Comparison of ENCODE assay signal across 11 cellular contexts in the genomic region with DNA sequence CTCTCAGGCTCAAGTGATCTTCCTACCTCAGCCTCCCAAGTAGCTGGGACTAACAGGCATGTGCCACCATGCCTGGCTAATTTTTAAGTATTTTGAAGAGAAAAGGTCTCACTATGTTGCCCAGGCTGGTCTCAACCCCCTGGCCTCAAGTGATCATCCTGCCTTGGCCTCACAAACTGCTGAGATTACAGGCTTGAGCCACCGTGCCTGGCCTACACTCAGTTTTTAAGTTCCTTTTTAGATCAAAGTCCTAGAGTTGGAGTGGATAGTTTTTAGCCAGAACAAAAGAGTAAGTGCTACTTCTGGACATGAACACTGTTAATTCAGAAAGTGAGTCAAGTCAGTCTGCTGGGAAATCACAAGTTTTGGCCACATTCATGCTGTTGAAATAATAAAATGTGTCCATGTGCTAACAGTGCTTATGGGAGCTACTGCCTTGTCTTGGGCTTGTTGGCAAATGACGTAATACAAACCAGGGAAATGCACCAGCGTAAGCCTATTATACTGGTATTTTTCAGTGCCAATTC.
DNase-seq lines count a peak whose midpoint lies in the region; ATAC-seq, FAIRE-seq and TF ChIP-seq lines count a peak whose summit lies in the region.
"Had no signal": no experiment of that assay in that cellular context is flagged by ENCODE, and none has a peak within 500 bp of the region (broad histone marks: within the 10 kb centered on the region; RNA-seq: fewer than 3 reads in every experiment).

No MANE protein-coding gene starts in this region.

- no peaks in the 10 kb centered on the region for H3K9me3 ChIP-seq in HUES48 (ENCODE audit: control insufficient read depth, insufficient read depth, low read length)
- no peaks in the 10 kb centered on the region for H3K9me3 ChIP-seq in HepG2 (ENCODE audit: low read length)
- H3K9me3 ChIP-seq in thoracic aorta, result no peaks in the 10 kb centered on the region

- CTCF ChIA-PET in HepG2 (lab: Yijun Ruan, JAX; ENCODE audit: low intra/inter-chr PET ratio, low total read pairs), result no interaction called here

- intact Hi-C loops in HepG2 (cut with micrococcal nuclease; ENCODE audit: unreplicated experiment), result no loop called here

- H3K4me2 ChIP-seq in HepG2 (ENCODE audit: low read depth, low read length), result peak overlapping the region; percentile 37

- H3K27ac ChIP-seq in HUES48 (ENCODE audit: low read depth, low read length) (peak overlapping the region; percentile 13), HepG2 (ENCODE audit: extremely low read length, insufficient read depth, low read length) (peak overlapping the region; percentile 40), thoracic aorta (peak overlapping the region; percentile 87 to 95)

- H3K4me3 ChIP-seq in HUES48 (ENCODE audit: low read depth, low read length), result no peak overlapping the region
- no peak overlapping the region for H3K4me3 ChIP-seq in cardiac fibroblast (replicated peaks in 1 of 2; ENCODE audit: low read depth in 2 of 2, low read length in 2 of 2)
- H3K4me3 ChIP-seq in HepG2 (replicated peaks in 1 of 3; ENCODE audit: insufficient read depth in 1 of 3, low read depth in 2 of 3, low read length in 3 of 3), result no peak overlapping the region; a peak in 1 of 6 replicates
- H3K4me3 ChIP-seq in thoracic aorta, result no peak overlapping the region

- H3K27me3 ChIP-seq in HUES48 (ENCODE audit: control insufficient read depth, insufficient read depth, low read length) (no peaks in the 10 kb centered on the region), HepG2 (ENCODE audit: control insufficient read depth in 1 of 2, insufficient read depth in 2 of 2, low read length in 2 of 2) (no peaks in the 10 kb centered on the region), thoracic aorta (replicated peaks; ENCODE audit: insufficient read depth) (no peaks in the 10 kb centered on the region)

- 70% methylated on average over 3 of the region's 3 CpGs for WGBS in HepG2 (ENCODE audit: low lambda C conversion rate)

- in situ Hi-C loops in HepG2 (cut with HindIII; ENCODE audit: extremely low pct_ligation_motif_present, low pct_unique_long_range_greater_than_20kb), result no loop called here

- no TSS peak for BruUV-seq in HepG2 (replicated peaks; lab: Mats Ljungman, UMichigan)

- no peak overlapping the region for H3K9ac ChIP-seq in HUES48 (ENCODE audit: low read depth, low read length)
- H3K9ac ChIP-seq in HepG2 (ENCODE audit: insufficient read depth, low read depth, low read length), result peak overlapping the region; percentile 47; the same call in 1 of the 2 replicates

- TF ChIP-seq POLR2A in HepG2 (IDR thresholded peaks at IDR 0.05; ENCODE audit: insufficient read depth in 1 of 2, low read depth in 2 of 2, low read length in 2 of 2), result no peak

- peaks cover 5% of the 10 kb centered on the region for H3K36me3 ChIP-seq in HUES48 (ENCODE audit: control insufficient read depth, insufficient read depth, low read length)
- H3K36me3 ChIP-seq in HepG2 (replicated peaks in 1 of 2; ENCODE audit: control insufficient read depth in 1 of 2, insufficient read depth in 2 of 2, low read length in 2 of 2), result no peaks in the 10 kb centered on the region
- no peaks in the 10 kb centered on the region for H3K36me3 ChIP-seq in thoracic aorta

- H2AFZ ChIP-seq in HepG2 (ENCODE audit: low read length), result peak overlapping the region; percentile 73

- no peaks in the 10 kb centered on the region for H4K20me1 ChIP-seq in HepG2 (ENCODE audit: insufficient read depth, low read length)

- no peak for TF ChIP-seq EP300 in HepG2 (IDR thresholded peaks at IDR 0.05; ENCODE audit: low read depth in 2 of 2, low read length in 2 of 2)
- TF ChIP-seq EP300 in HepG2 (CRISPR knock-in tag; IDR thresholded peaks at IDR 0.05; ENCODE audit: borderline replicate concordance), result no peak

- peaks cover 40% of the 10 kb centered on the region for H3K79me2 ChIP-seq in HepG2 (ENCODE audit: insufficient read depth, low read length)

- DNase-seq in cardiac fibroblast (ENCODE audit: low read depth in 2 of 2) (peak; percentile 93 to 94), HepG2 (ENCODE audit: low spot score) (no peak), thoracic aorta (ENCODE audit: low spot score) (no peak), NCI-H748 (lab: John Stamatoyannopoulos, UW; ENCODE audit: unreplicated experiment) (no peak)
- no peak for DNase-seq in activated CD4-positive, CD25-positive, alpha-beta regulatory T cell treated with anti-CD3 and anti-CD28 coated beads, Interleukin-2, amount 50 U/mL, for 72 hours
- DNase-seq: activated CD4-positive, alpha-beta T cell treated with anti-CD3 and anti-CD28 coated beads for 1 hour; NCI-H2107 had no signal

- no peak for TF ChIP-seq RAD21 in HepG2 (CRISPR knock-in tag; IDR thresholded peaks at IDR 0.05)

- TF ChIP-seq CTCF in cardiac fibroblast (IDR thresholded peaks at IDR 0.05; ENCODE audit: low read depth, low read length), result no peak
- no peak for TF ChIP-seq CTCF in HepG2 (CRISPR knock-in tag; IDR thresholded peaks at IDR 0.05)
- no peak for TF ChIP-seq CTCF in thoracic aorta (IDR thresholded peaks at IDR 0.05)

- FAIRE-seq in HepG2 (lab: Jason Lieb, UNC), result no peak
- FAIRE-seq: urothelium cell line had no signal

- POLR2A ChIA-PET in HepG2 (lab: Yijun Ruan, JAX), result interaction anchor here (1.4 kb wide), 1 partner anchor 23 kb away, joined by 4 read pairs; no protein-coding TSS in a partner anchor

- H3K4me1 ChIP-seq in HUES48 (ENCODE audit: control insufficient read depth, insufficient read depth, low read length), result peaks cover 40% of the 10 kb centered on the region
- peaks cover 64% of the 10 kb centered on the region for H3K4me1 ChIP-seq in HepG2 (ENCODE audit: insufficient read depth, low read length)
- peaks cover 40 to 67% of the 10 kb centered on the region in 2 donors for H3K4me1 ChIP-seq in thoracic aorta (ENCODE audit: control insufficient read depth in 1 of 2, low read depth in 2 of 2)

- no peak for ATAC-seq in HepG2
- ATAC-seq in thoracic aorta (ENCODE audit: insufficient number of reproducible peaks, low FRiP score, low read depth), result peak; percentile 80
- ATAC-seq in HG03457 (IDR thresholded peaks at IDR 0.05; ENCODE audit: unreplicated experiment), result no peak
- no peak for ATAC-seq in HG02938 (IDR thresholded peaks at IDR 0.05; ENCODE audit: unreplicated experiment)

TF ChIP-seq in HepG2, 621 proteins besides CTCF, POLR2A, EP300 and RAD21 (continues in another document):
- TF ChIP-seq REXO4 (CRISPR knock-in tag; IDR thresholded peaks at IDR 0.05; ENCODE audit: borderline replicate concordance), result no peak
- no peak for TF ChIP-seq MXI1 (IDR thresholded peaks at IDR 0.05; ENCODE audit: borderline replicate concordance, low read depth, low read length)
- no peak for TF ChIP-seq GLI4 (CRISPR knock-in tag; IDR thresholded peaks at IDR 0.05; ENCODE audit: borderline replicate concordance)
- TF ChIP-seq ZNF629 (CRISPR knock-in tag; conservative IDR thresholded peaks at IDR 0.05), result 0 out of 2 replicates have a peak, but pooled peaks have one; percentile 7
- TF ChIP-seq ZNF788 (CRISPR knock-in tag; IDR thresholded peaks at IDR 0.05; ENCODE audit: borderline replicate concordance), result no peak
- TF ChIP-seq CAMTA2 (CRISPR knock-in tag; IDR thresholded peaks at IDR 0.05; ENCODE audit: borderline replicate concordance), result no peak
- TF ChIP-seq, protein P1, sequence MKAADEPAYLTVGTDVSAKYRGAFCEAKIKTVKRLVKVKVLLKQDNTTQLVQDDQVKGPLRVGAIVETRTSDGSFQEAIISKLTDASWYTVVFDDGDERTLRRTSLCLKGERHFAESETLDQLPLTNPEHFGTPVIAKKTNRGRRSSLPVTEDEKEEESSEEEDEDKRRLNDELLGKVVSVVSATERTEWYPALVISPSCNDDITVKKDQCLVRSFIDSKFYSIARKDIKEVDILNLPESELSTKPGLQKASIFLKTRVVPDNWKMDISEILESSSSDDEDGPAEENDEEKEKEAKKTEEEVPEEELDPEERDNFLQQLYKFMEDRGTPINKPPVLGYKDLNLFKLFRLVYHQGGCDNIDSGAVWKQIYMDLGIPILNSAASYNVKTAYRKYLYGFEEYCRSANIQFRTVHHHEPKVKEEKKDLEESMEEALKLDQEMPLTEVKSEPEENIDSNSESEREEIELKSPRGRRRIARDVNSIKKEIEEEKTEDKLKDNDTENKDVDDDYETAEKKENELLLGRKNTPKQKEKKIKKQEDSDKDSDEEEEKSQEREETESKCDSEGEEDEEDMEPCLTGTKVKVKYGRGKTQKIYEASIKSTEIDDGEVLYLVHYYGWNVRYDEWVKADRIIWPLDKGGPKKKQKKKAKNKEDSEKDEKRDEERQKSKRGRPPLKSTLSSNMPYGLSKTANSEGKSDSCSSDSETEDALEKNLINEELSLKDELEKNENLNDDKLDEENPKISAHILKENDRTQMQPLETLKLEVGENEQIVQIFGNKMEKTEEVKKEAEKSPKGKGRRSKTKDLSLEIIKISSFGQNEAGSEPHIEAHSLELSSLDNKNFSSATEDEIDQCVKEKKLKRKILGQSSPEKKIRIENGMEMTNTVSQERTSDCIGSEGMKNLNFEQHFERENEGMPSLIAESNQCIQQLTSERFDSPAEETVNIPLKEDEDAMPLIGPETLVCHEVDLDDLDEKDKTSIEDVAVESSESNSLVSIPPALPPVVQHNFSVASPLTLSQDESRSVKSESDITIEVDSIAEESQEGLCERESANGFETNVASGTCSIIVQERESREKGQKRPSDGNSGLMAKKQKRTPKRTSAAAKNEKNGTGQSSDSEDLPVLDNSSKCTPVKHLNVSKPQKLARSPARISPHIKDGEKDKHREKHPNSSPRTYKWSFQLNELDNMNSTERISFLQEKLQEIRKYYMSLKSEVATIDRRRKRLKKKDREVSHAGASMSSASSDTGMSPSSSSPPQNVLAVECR (CRISPR knock-in tag; IDR thresholded peaks at IDR 0.05; ENCODE audit: borderline replicate concordance), result no peak
- TF ChIP-seq GATAD1 (CRISPR knock-in tag; IDR thresholded peaks at IDR 0.05), result no peak
- TF ChIP-seq ZNF264 (CRISPR knock-in tag; IDR thresholded peaks at IDR 0.05), result no peak
- TF ChIP-seq RFX1 (IDR thresholded peaks at IDR 0.05), result no peak
- TF ChIP-seq ZMYM3 (CRISPR knock-in tag; IDR thresholded peaks at IDR 0.05), result peak; percentile 69
- peak; percentile 90 for TF ChIP-seq ZNF121 (CRISPR knock-in tag; IDR thresholded peaks at IDR 0.05)
- TF ChIP-seq, protein P2, sequence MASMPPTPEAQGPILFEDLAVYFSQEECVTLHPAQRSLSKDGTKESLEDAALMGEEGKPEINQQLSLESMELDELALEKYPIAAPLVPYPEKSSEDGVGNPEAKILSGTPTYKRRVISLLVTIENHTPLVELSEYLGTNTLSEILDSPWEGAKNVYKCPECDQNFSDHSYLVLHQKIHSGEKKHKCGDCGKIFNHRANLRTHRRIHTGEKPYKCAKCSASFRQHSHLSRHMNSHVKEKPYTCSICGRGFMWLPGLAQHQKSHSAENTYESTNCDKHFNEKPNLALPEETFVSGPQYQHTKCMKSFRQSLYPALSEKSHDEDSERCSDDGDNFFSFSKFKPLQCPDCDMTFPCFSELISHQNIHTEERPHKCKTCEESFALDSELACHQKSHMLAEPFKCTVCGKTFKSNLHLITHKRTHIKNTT (CRISPR knock-in tag; IDR thresholded peaks at IDR 0.05), result no peak
- peak; percentile 37; the same call in 1 of the 2 replicates for TF ChIP-seq CEBPG (CRISPR knock-in tag; IDR thresholded peaks at IDR 0.05)
- TF ChIP-seq FIP1L1 (IDR thresholded peaks at IDR 0.05; ENCODE audit: borderline replicate concordance, insufficient read depth, low read depth, low read length), result no peak

Comparison
In these comparisons a context has a peak if more than half of its experiments do, and no peak if none do; other contexts are left out.
1. H3K27ac ChIP-seq: peak in every context shown above with its lines; median percentile 91 in thoracic aorta; 40 in HepG2; 13 in HUES48.
2. DNase-seq: peak in cardiac fibroblast (2 of 2); none in HepG2 (single experiment), thoracic aorta (single experiment), activated CD4-positive, CD25-positive, alpha-beta regulatory T cell treated with anti-CD3 and anti-CD28 coated beads, Interleukin-2, amount 50 U/mL, for 72 hours (single experiment) and NCI-H748 (single experiment).